8 cellular contexts compared by ENCODE assay signal in genomic region chr2:144522741-144523605, GRCh38. TPM values are rescaled to one million over a fixed set of nuclear protein-coding genes. Genes with fewer than 3 reads are reported as not detected.
DNase-seq lines count a peak whose midpoint lies in the region; TF ChIP-seq lines count a peak whose summit lies in the region.

No MANE protein-coding gene starts in this region.

- H3K9me3 ChIP-seq in BE2C, result no peaks in the 10 kb centered on the region
- H3K9me3 ChIP-seq in NT2/D1 (ENCODE audit: insufficient read depth, low read length), result no peaks in the 10 kb centered on the region
- H3K9me3 ChIP-seq in mucosa of stomach (ENCODE audit: control insufficient read depth, low read length), result no peaks in the 10 kb centered on the region

- DNase-seq in BE2C (no peak), NT2/D1 (ENCODE audit: low read depth, low spot score) (no peak), dermis blood vessel endothelial cell (peak; percentile 32), putamen (ENCODE audit: low spot score) (no peak), NK-92 (lab: John Stamatoyannopoulos, UW; ENCODE audit: unreplicated experiment) (no peak), RPMI8226 (no peak)
- DNase-seq in stimulated activated naive CD4-positive, alpha-beta T cell (lab: John Stamatoyannopoulos, UW), result no peak

- H3K27me3 ChIP-seq in BE2C, result no peaks in the 10 kb centered on the region
- H3K27me3 ChIP-seq in NT2/D1 (ENCODE audit: insufficient read depth, insufficient read length), result peaks cover 37% of the 10 kb centered on the region
- peaks cover 39% of the 10 kb centered on the region for H3K27me3 ChIP-seq in mucosa of stomach (ENCODE audit: control insufficient read depth, insufficient read depth, low read length)

- H3K9ac ChIP-seq in NT2/D1 (ENCODE audit: insufficient read length, low read depth), result peak overlapping the region; percentile 74
- H3K9ac ChIP-seq in mucosa of stomach (ENCODE audit: low read length), result peak overlapping the region; percentile 61

- no peak for TF ChIP-seq CTCF in BE2C (IDR thresholded peaks at IDR 0.05; ENCODE audit: low read depth, low read length)

- H3K36me3 ChIP-seq in BE2C (no peaks in the 10 kb centered on the region), NT2/D1 (ENCODE audit: insufficient read depth, insufficient read length, low read length) (no peaks in the 10 kb centered on the region), mucosa of stomach (ENCODE audit: control insufficient read depth, insufficient read depth, low read length) (no peaks in the 10 kb centered on the region)

- H3K4me3 ChIP-seq in BE2C (ENCODE audit: low read depth, low read length) (peak overlapping the region; percentile 64), NT2/D1 (ENCODE audit: insufficient read length, low read depth) (peak overlapping the region; percentile 47), mucosa of stomach (ENCODE audit: low read length) (no peak overlapping the region)

- H3K4me1 ChIP-seq in BE2C (no peaks in the 10 kb centered on the region; the same call in 1 of the 2 replicates), NT2/D1 (ENCODE audit: insufficient read depth, insufficient read length) (peaks cover 3% of the 10 kb centered on the region), mucosa of stomach (ENCODE audit: control insufficient read depth, insufficient read depth, low read length) (no peaks in the 10 kb centered on the region)

RNA-seq across cellular contexts. Expression of gene ZEB2, which starts 3.1 kb away (rescaled TPM):
- 20.7 TPM for polyA plus RNA-seq in BE2C (2012; ENCODE audit: insufficient read depth, insufficient read length, low read depth)
- 5.3 and 8.4 TPM in 2 replicates for total RNA-seq in dermis blood vessel endothelial cell
